Comparison of ENCODE assay signal across 2 cellular contexts in genomic region chr1:191668525-191668924, GRCh38.
TF ChIP-seq lines count a peak whose summit lies in the region.

No MANE protein-coding gene starts in this region.

TF ChIP-seq in HepG2, 621 proteins besides CTCF, POLR2A, EP300 and RAD21:
- TF ChIP-seq GTF3A (CRISPR knock-in tag; conservative IDR thresholded peaks at IDR 0.05) (no peak), ZNF605 (CRISPR knock-in tag; IDR thresholded peaks at IDR 0.05) (no peak), HOXD1 (CRISPR knock-in tag; IDR thresholded peaks at IDR 0.05) (no peak), MATR3 (CRISPR knock-in tag; IDR thresholded peaks at IDR 0.05) (no peak), ZNF883 (CRISPR knock-in tag; IDR thresholded peaks at IDR 0.05; ENCODE audit: not compliant biosample characterization) (no peak), MXD4 (CRISPR knock-in tag; IDR thresholded peaks at IDR 0.05) (no peak), SP140L (CRISPR knock-in tag; IDR thresholded peaks at IDR 0.05; ENCODE audit: borderline replicate concordance) (no peak), ZNF790 (CRISPR knock-in tag; IDR thresholded peaks at IDR 0.05; ENCODE audit: borderline replicate concordance) (no peak), USF2 (IDR thresholded peaks at IDR 0.05; ENCODE audit: low read depth, low read length) (no peak), USF2 (CRISPR knock-in tag; IDR thresholded peaks at IDR 0.05; ENCODE audit: borderline replicate concordance) (no peak), TCF7 (IDR thresholded peaks at IDR 0.05; ENCODE audit: low read depth) (no peak), ZNF691 (CRISPR knock-in tag; IDR thresholded peaks at IDR 0.05; ENCODE audit: borderline replicate concordance, low read depth) (no peak), NCOA5 (CRISPR knock-in tag; IDR thresholded peaks at IDR 0.05) (no peak), ZFP41 (CRISPR knock-in tag; IDR thresholded peaks at IDR 0.05; ENCODE audit: borderline replicate concordance) (no peak), KLF13 (CRISPR knock-in tag; IDR thresholded peaks at IDR 0.05) (no peak), ZNF432 (CRISPR knock-in tag; IDR thresholded peaks at IDR 0.05; ENCODE audit: borderline replicate concordance) (no peak), HNF1B (CRISPR knock-in tag; IDR thresholded peaks at IDR 0.05) (no peak), TP53 (CRISPR knock-in tag; conservative IDR thresholded peaks at IDR 0.05) (no peak), CREB3 (CRISPR knock-in tag; IDR thresholded peaks at IDR 0.05) (no peak)

TF ChIP-seq in H1, 55 proteins besides CTCF, POLR2A, EP300 and RAD21:
- no peak for TF ChIP-seq POU5F1 (IDR thresholded peaks at IDR 0.05; ENCODE audit: low read depth, low read length)
- TF ChIP-seq JUN (IDR thresholded peaks at IDR 0.05; ENCODE audit: low read depth, low read length): no peak
- no peak for TF ChIP-seq RXRA (IDR thresholded peaks at IDR 0.05; ENCODE audit: insufficient read depth, low read depth, low read length)
- no peak for TF ChIP-seq SRF (IDR thresholded peaks at IDR 0.05; ENCODE audit: low read depth, low read length)
- no peak for TF ChIP-seq TBP (IDR thresholded peaks at IDR 0.05; ENCODE audit: low read depth, low read length)
- no peak for TF ChIP-seq SUZ12 (IDR thresholded peaks at IDR 0.05; ENCODE audit: low read length)
- TF ChIP-seq SP2 (IDR thresholded peaks at IDR 0.05; ENCODE audit: low read length): no peak
TF ChIP-seq in H1: peak in this region for 0.
